Comparison of ENCODE assay signal across 20 cellular contexts in genomic region chr12:56097738-56098137, GRCh38. TPM values are rescaled to one million over a fixed set of nuclear protein-coding genes. Genes with fewer than 3 reads are reported as not detected.
A peak's percentile ranks its signal among the peaks of the same experiment; 100 is the strongest.
DNase-seq lines count a peak whose midpoint lies in the region; TF ChIP-seq lines count a peak whose summit lies in the region.
"Had no signal": no experiment of that assay in that cellular context is flagged by ENCODE, and none has a peak within 500 bp of the region (broad histone marks: within the 10 kb centered on the region; RNA-seq: fewer than 3 reads in every experiment).

No MANE protein-coding gene starts in this region.

- no peaks in the 10 kb centered on the region for H3K9me3 Mint-ChIP-seq in activated CD4-positive, alpha-beta T cell treated with anti-CD3 and anti-CD28 coated beads, Interleukin-2, amount 10 ng/mL, durations not matched to agents 7 days and 5 days
- H3K9me3 Mint-ChIP-seq in endodermal cell: no peaks in the 10 kb centered on the region
- no peaks in the 10 kb centered on the region for H3K9me3 Mint-ChIP-seq in neural crest cell
- H3K9me3 Mint-ChIP-seq: CD4-positive, alpha-beta T cell; CD8-positive, alpha-beta T cell had no signal

- no peak for DNase-seq in activated CD4-positive, alpha-beta T cell treated with anti-CD3 and anti-CD28 coated beads, Interleukin-2, amount 10 ng/mL, durations not matched to agents 7 days and 5 days
- DNase-seq in activated CD4-positive, alpha-beta T cell treated with anti-CD3 and anti-CD28 coated beads, Interleukin-2, amount 50 U/mL, for 1 hour: no peak
- no peak for DNase-seq in endodermal cell
- DNase-seq in neural crest cell (ENCODE audit: low read depth, low spot score): no peak
- no peak for DNase-seq in activated CD8-positive, alpha-beta memory T cell treated with anti-CD3 and anti-CD28 coated beads, Interleukin-2, amount 50 U/mL, for 48 hours
- no peak for DNase-seq in smooth muscle cell (lab: John Stamatoyannopoulos, UW; ENCODE audit: unreplicated experiment)
- no peak for DNase-seq in SIG-M5 treated with dmso at 0.1 percent for 504 hours (lab: John Stamatoyannopoulos, UW; ENCODE audit: unreplicated experiment)
- DNase-seq: AML-193; Caco-2; Calu3; CD4-positive, alpha-beta T cell; CD8-positive, alpha-beta T cell; DMS79 treated with DMSO at 0.1 percent for 48 hours; GF-D8 had no signal

- peaks cover 15% of the 10 kb centered on the region for H3K27me3 Mint-ChIP-seq in activated CD4-positive, alpha-beta T cell treated with anti-CD3 and anti-CD28 coated beads, Interleukin-2, amount 10 ng/mL, durations not matched to agents 7 days and 5 days
- H3K27me3 Mint-ChIP-seq in endodermal cell (ENCODE audit: insufficient read depth) (no peaks in the 10 kb centered on the region), neural crest cell (ENCODE audit: low read depth) (peaks cover 5% of the 10 kb centered on the region)
- H3K27me3 Mint-ChIP-seq: CD4-positive, alpha-beta T cell had no signal

- no peaks in the 10 kb centered on the region for H3K9me3 ChIP-seq in HEK293 (ENCODE audit: control insufficient read depth, insufficient read depth, low read depth, low read length)
- H3K9me3 ChIP-seq in endodermal cell (ENCODE audit: control insufficient read depth, low read length): no peaks in the 10 kb centered on the region
- no peaks in the 10 kb centered on the region for H3K9me3 ChIP-seq in smooth muscle cell (replicated peaks; ENCODE audit: low read depth)
- H3K9me3 ChIP-seq: A549, Caco-2 had no signal

- H4K20me1 ChIP-seq in smooth muscle cell (ENCODE audit: low read depth): no peaks in the 10 kb centered on the region
- H4K20me1 ChIP-seq: BLaER1 treated with 17β-estradiol and CSF1 and Interleukin-3, amounts not matched to agents 10 nM and 100 nM had no signal

- 98 to 100% methylated on average over 3 to 6 of the region's 6 CpGs for WGBS in endodermal cell (ENCODE audit: insufficient coverage in 1 of 2, insufficient read length in 1 of 2), 2 experiments
- WGBS in smooth muscle cell (ENCODE audit: low lambda C conversion rate): 95% methylated on average over 6 of the region's 6 CpGs

- H3K36me3 ChIP-seq in HEK293 (ENCODE audit: control insufficient read depth in 2 of 2, insufficient read depth in 1 of 2, low read length in 2 of 2) (peaks cover 0 to 21% of the 10 kb centered on the region in 2 experiments; a peak in 2 of 3 replicates), endodermal cell (ENCODE audit: control insufficient read depth, insufficient read depth, low read length) (peaks cover 27% of the 10 kb centered on the region), smooth muscle cell (ENCODE audit: low read depth) (no peaks in the 10 kb centered on the region)
- H3K36me3 ChIP-seq: BLaER1 treated with 17β-estradiol and CSF1 and Interleukin-3, amounts not matched to agents 10 nM and 100 nM had no signal

- H3K9ac ChIP-seq in endodermal cell (ENCODE audit: extremely low read depth, low read length, poor library complexity, severe bottlenecking) (no peak overlapping the region), smooth muscle cell (ENCODE audit: low read depth) (no peak overlapping the region)
- H3K9ac ChIP-seq: BLaER1 treated with 17β-estradiol and CSF1 and Interleukin-3, amounts not matched to agents 10 nM and 100 nM had no signal

- H3F3A ChIP-seq in smooth muscle cell (ENCODE audit: low read depth): no peaks in the 10 kb centered on the region

- POLR2A ChIA-PET in activated CD4-positive, alpha-beta T cell treated with anti-CD3 and anti-CD28 coated beads, Interleukin-2, amount 10 ng/mL, durations not matched to agents 7 days and 5 days (lab: Charles Lee): no interaction called here
- POLR2A ChIA-PET in HEK293 (lab: Yijun Ruan, JAX): no interaction called here

- CTCF ChIA-PET in activated CD4-positive, alpha-beta T cell treated with anti-CD3 and anti-CD28 coated beads, Interleukin-2, amount 10 ng/mL, durations not matched to agents 7 days and 5 days (lab: Charles Lee): interaction anchor here (2.3 kb wide), 1 partner anchor 12 kb away, joined by 10 read pairs; no protein-coding TSS in a partner anchor
- CTCF ChIA-PET in HEK293 (lab: Yijun Ruan, JAX): interaction anchor here (1.0 to 2.0 kb wide), 2 partner anchors 12 to 18 kb away, joined by 4 to 6 read pairs; no protein-coding TSS in a partner anchor

- no peak overlapping the region for H3K27ac ChIP-seq in HEK293 (ENCODE audit: extremely low read depth, low read depth, low read length)
- no peak overlapping the region for H3K27ac ChIP-seq in endodermal cell (ENCODE audit: low read depth, low read length)
- H3K27ac ChIP-seq in smooth muscle cell (ENCODE audit: low read depth): no peak overlapping the region
- H3K27ac ChIP-seq: 22Rv1; A549; BLaER1 treated with 17β-estradiol and CSF1 and Interleukin-3, amounts not matched to agents 10 nM and 100 nM; C4-2B had no signal

- TF ChIP-seq CTCF in HEK293 (tag by site-specific recombination; IDR thresholded peaks at IDR 0.05) (no peak), endodermal cell (conservative IDR thresholded peaks at IDR 0.05) (no peak), neural crest cell (conservative IDR thresholded peaks at IDR 0.05) (no peak), smooth muscle cell (IDR thresholded peaks at IDR 0.05; ENCODE audit: borderline replicate concordance, insufficient read depth, poor library complexity, severe bottlenecking) (no peak)

- H3K4me3 ChIP-seq in HEK293 (ENCODE audit: low read depth, low read length): no peak overlapping the region
- H3K4me3 ChIP-seq in endodermal cell (ENCODE audit: low read length): no peak overlapping the region
- no peak overlapping the region for H3K4me3 ChIP-seq in smooth muscle cell
- H3K4me3 ChIP-seq: A549; BLaER1 treated with 17β-estradiol and CSF1 and Interleukin-3, amounts not matched to agents 10 nM and 100 nM had no signal

- no peaks in the 10 kb centered on the region for H3K27me3 ChIP-seq in endodermal cell (ENCODE audit: control insufficient read depth, insufficient read depth, low read length, poor library complexity, severe bottlenecking)
- H3K27me3 ChIP-seq in smooth muscle cell (ENCODE audit: low read depth): peaks cover 5% of the 10 kb centered on the region
- H3K27me3 ChIP-seq: BLaER1 treated with 17β-estradiol and CSF1 and Interleukin-3, amounts not matched to agents 10 nM and 100 nM had no signal

- no peak overlapping the region for H2AFZ ChIP-seq in smooth muscle cell (ENCODE audit: low read depth)

- peak overlapping the region; percentile 3 for H3K27ac Mint-ChIP-seq in activated CD4-positive, alpha-beta T cell treated with anti-CD3 and anti-CD28 coated beads, Interleukin-2, amount 10 ng/mL, durations not matched to agents 7 days and 5 days
- H3K27ac Mint-ChIP-seq in endodermal cell (peak overlapping the region; percentile 45), neural crest cell (ENCODE audit: unreplicated experiment) (no peak overlapping the region)
- H3K27ac Mint-ChIP-seq: B cell; CD4-positive, alpha-beta T cell; CD8-positive, alpha-beta T cell had no signal

- peaks cover 24% of the 10 kb centered on the region for H3K4me1 Mint-ChIP-seq in activated CD4-positive, alpha-beta T cell treated with anti-CD3 and anti-CD28 coated beads, Interleukin-2, amount 10 ng/mL, durations not matched to agents 7 days and 5 days
- H3K4me1 Mint-ChIP-seq in endodermal cell (no peaks in the 10 kb centered on the region), neural crest cell (peaks cover under 1% of the 10 kb centered on the region)

- H3K4me3 Mint-ChIP-seq in activated CD4-positive, alpha-beta T cell treated with anti-CD3 and anti-CD28 coated beads, Interleukin-2, amount 10 ng/mL, durations not matched to agents 7 days and 5 days: no peak overlapping the region
- H3K4me3 Mint-ChIP-seq in endodermal cell (no peak overlapping the region), neural crest cell (peak overlapping the region; percentile 47)
- H3K4me3 Mint-ChIP-seq: B cell; CD4-positive, alpha-beta T cell; CD8-positive, alpha-beta T cell had no signal

- H3K79me2 ChIP-seq in smooth muscle cell (ENCODE audit: low read depth): no peaks in the 10 kb centered on the region

- no peaks in the 10 kb centered on the region for H3K4me1 ChIP-seq in HEK293 (ENCODE audit: control insufficient read depth, insufficient read depth, low read length)
- no peaks in the 10 kb centered on the region for H3K4me1 ChIP-seq in endodermal cell (ENCODE audit: control insufficient read depth, insufficient read depth, low read length)
- H3K4me1 ChIP-seq in smooth muscle cell (ENCODE audit: low read depth): no peaks in the 10 kb centered on the region
- H3K4me1 ChIP-seq: A549 had no signal

- no peak overlapping the region for H3K4me2 ChIP-seq in smooth muscle cell
- H3K4me2 ChIP-seq: A549; BLaER1 treated with 17β-estradiol and CSF1 and Interleukin-3, amounts not matched to agents 10 nM and 100 nM had no signal

- H3K36me3 Mint-ChIP-seq in activated CD4-positive, alpha-beta T cell treated with anti-CD3 and anti-CD28 coated beads, Interleukin-2, amount 10 ng/mL, durations not matched to agents 7 days and 5 days (ENCODE audit: low read depth): peaks cover 5% of the 10 kb centered on the region
- H3K36me3 Mint-ChIP-seq in endodermal cell (ENCODE audit: low read depth) (peaks cover 79% of the 10 kb centered on the region), neural crest cell (ENCODE audit: low read depth) (peaks cover 19% of the 10 kb centered on the region)
- H3K36me3 Mint-ChIP-seq: CD8-positive, alpha-beta T cell had no signal

RNA-seq across cellular contexts. Expression of gene PA2G4, which starts 6.6 kb away (rescaled TPM):
- total RNA-seq in activated CD4-positive, alpha-beta T cell treated with anti-CD3 and anti-CD28 coated beads, Interleukin-2, amount 10 ng/mL, durations not matched to agents 7 days and 5 days: 100 to 1,000 TPM; 244 to 289 TPM
- total RNA-seq in endodermal cell: 100 to 1,000 TPM; 128 to 161 TPM
- polyA plus RNA-seq in endodermal cell (2013, experiment 1 of 2): 155 TPM
- 147 TPM for polyA plus RNA-seq in endodermal cell (2013, experiment 2 of 2)
- 201 and 213 TPM in 2 replicates for total RNA-seq in neural crest cell
- total RNA-seq in smooth muscle cell: 88.6 and 118 TPM in 2 replicates
- polyA plus RNA-seq in smooth muscle cell: 99.8 and 113 TPM in 2 replicates

RNA-seq across cellular contexts. Expression of gene ERBB3, which starts 17.8 kb away (rescaled TPM):
- 1 to 10 TPM; 1.3 to 1.5 TPM for total RNA-seq in activated CD4-positive, alpha-beta T cell treated with anti-CD3 and anti-CD28 coated beads, Interleukin-2, amount 10 ng/mL, durations not matched to agents 7 days and 5 days
- total RNA-seq in endodermal cell (10 to 100 TPM; 45.7 to 51.8 TPM), neural crest cell (144 and 152 TPM in 2 replicates), smooth muscle cell (7.2 and 9.2 TPM in 2 replicates)
- 41.7 TPM for polyA plus RNA-seq in endodermal cell (2013, experiment 1 of 2)
- 35.4 TPM for polyA plus RNA-seq in endodermal cell (2013, experiment 2 of 2)
- polyA plus RNA-seq in smooth muscle cell: 1.2 and 9.8 TPM in 2 replicates
- total RNA-seq: B cell had no signal

RNA-seq across cellular contexts. Expression of gene RPL41, which starts 18.7 kb away (rescaled TPM):
- 1,000 to 10,000 TPM; 3,940 to 4,815 TPM for total RNA-seq in activated CD4-positive, alpha-beta T cell treated with anti-CD3 and anti-CD28 coated beads, Interleukin-2, amount 10 ng/mL, durations not matched to agents 7 days and 5 days
- total RNA-seq in endodermal cell: 1,000 to 10,000 TPM; 4,305 to 4,379 TPM
- polyA plus RNA-seq in endodermal cell (2013, experiment 1 of 2): 4,554 TPM
- 4,086 TPM for polyA plus RNA-seq in endodermal cell (2013, experiment 2 of 2)
- 4,478 and 4,582 TPM in 2 replicates for total RNA-seq in neural crest cell
- 2,929 and 3,246 TPM in 2 replicates for total RNA-seq in smooth muscle cell
- 2,414 and 2,571 TPM in 2 replicates for polyA plus RNA-seq in smooth muscle cell

RNA-seq across cellular contexts. Expression of gene ZC3H10, which starts 20.3 kb away (rescaled TPM):
- total RNA-seq in activated CD4-positive, alpha-beta T cell treated with anti-CD3 and anti-CD28 coated beads, Interleukin-2, amount 10 ng/mL, durations not matched to agents 7 days and 5 days: 1 to 10 TPM; 8.2 to 9.1 TPM
- 1 to 10 TPM; 7.9 to 9.1 TPM for total RNA-seq in endodermal cell
- 6.1 TPM for polyA plus RNA-seq in endodermal cell (2013, experiment 1 of 2)
- polyA plus RNA-seq in endodermal cell (2013, experiment 2 of 2): 4.3 TPM
- total RNA-seq in neural crest cell: 19.1 and 19.3 TPM in 2 replicates
- 1.9 and 6.7 TPM in 2 replicates for total RNA-seq in smooth muscle cell
- polyA plus RNA-seq in smooth muscle cell: 2.8 TPM in 2 replicates

RNA-seq across cellular contexts. Expression of gene ESYT1, which starts 30.3 kb away (rescaled TPM):
- 100 to 1,000 TPM; 367 to 399 TPM for total RNA-seq in activated CD4-positive, alpha-beta T cell treated with anti-CD3 and anti-CD28 coated beads, Interleukin-2, amount 10 ng/mL, durations not matched to agents 7 days and 5 days
- 100 to 1,000 TPM in 1 of 2 donors, 10 to 100 TPM in 1; 97.0 to 118 TPM for total RNA-seq in endodermal cell
- 55.5 TPM for polyA plus RNA-seq in endodermal cell (2013, experiment 1 of 2)
- polyA plus RNA-seq in endodermal cell (2013, experiment 2 of 2): 64.1 TPM
- 118 and 121 TPM in 2 replicates for total RNA-seq in neural crest cell
- total RNA-seq in smooth muscle cell: 76.0 and 87.7 TPM in 2 replicates
- 69.5 and 77.0 TPM in 2 replicates for polyA plus RNA-seq in smooth muscle cell
